In the genomic region with DNA sequence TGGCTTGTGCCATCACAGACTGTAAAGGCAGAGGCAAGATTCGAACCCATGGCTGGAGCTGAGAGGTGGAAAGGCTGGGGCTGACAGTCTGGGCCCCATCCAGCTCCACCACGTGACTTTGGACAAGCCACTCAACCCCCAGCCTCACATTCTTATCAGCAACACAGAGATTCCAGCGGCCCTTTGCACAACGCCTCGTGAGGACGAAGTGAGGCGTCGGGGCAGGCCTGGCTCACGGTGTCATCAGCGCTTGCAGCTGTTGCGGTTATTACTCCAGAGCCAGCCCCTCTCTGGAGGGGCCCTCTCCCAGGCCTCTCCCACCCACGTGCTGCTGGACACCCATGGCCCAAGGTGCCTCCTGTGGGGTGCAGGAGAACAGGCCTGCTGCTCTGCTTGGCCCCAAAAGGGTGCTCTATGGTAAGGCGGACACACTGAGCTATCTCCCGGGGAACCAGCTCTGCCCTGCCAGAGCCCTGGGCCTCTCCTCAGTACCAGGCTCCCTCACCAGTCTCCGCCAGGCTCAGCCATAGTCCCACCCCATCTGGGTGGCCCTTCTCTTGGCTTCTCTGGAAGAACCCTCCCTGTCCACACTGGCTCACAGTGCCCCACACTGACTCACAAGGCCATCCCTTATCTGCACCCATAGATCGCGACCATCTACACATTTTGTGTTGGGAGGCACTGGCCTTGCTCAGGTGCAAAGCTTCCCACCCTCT, we compare ENCODE assay signal across 30 cellular contexts. TPM values are rescaled to one million over a fixed set of nuclear protein-coding genes. Genes with fewer than 3 reads are reported as not detected.
"Had no signal": no experiment of that assay in that cellular context is flagged by ENCODE, and none has a peak within 500 bp of the region (broad histone marks: within the 10 kb centered on the region; RNA-seq: fewer than 3 reads in every experiment).

No MANE protein-coding gene starts in this region.

- H3K27ac ChIP-seq: adrenal gland, brain microvascular endothelial cell, foreskin keratinocyte, heart right ventricle, left lung, neural progenitor cell, spleen, thoracic aorta, uterus, VCaP had no signal

- H3K9me3 ChIP-seq: adrenal gland, heart right ventricle, left lung, spleen, thoracic aorta, uterus had no signal

- H3K27me3 Mint-ChIP-seq: activated CD4-positive, alpha-beta memory T cell treated with anti-CD3 and anti-CD28 coated beads, Interleukin-2, amount 10 ng/mL, durations not matched to agents 7 days and 5 days; activated CD4-positive, alpha-beta T cell treated with anti-CD3 and anti-CD28 coated beads, Interleukin-2, amount 10 ng/mL, durations not matched to agents 24 days and 14 days; activated naive CD8-positive, alpha-beta T cell treated with anti-CD3 and anti-CD28 coated beads for 36 hours; stimulated activated naive CD8-positive, alpha-beta T cell treated with anti-CD3 and anti-CD28 coated beads, Interleukin-15, Interleukin-2, amounts not matched to agents 100 ng/mL and 50 ng/mL, for 24 hours had no signal

- H3K4me1 Mint-ChIP-seq: activated CD4-positive, alpha-beta memory T cell treated with anti-CD3 and anti-CD28 coated beads, Interleukin-2, amount 10 ng/mL, durations not matched to agents 7 days and 5 days; activated CD4-positive, alpha-beta T cell treated with anti-CD3 and anti-CD28 coated beads, Interleukin-2, amount 10 ng/mL, durations not matched to agents 24 days and 14 days; activated naive CD8-positive, alpha-beta T cell treated with anti-CD3 and anti-CD28 coated beads for 36 hours; neural progenitor cell had no signal

- H3K4me2 ChIP-seq: neural progenitor cell had no signal

- H3K27me3 ChIP-seq: adrenal gland, brain microvascular endothelial cell, foreskin keratinocyte, heart right ventricle, left lung, neural progenitor cell, spleen, uterus had no signal

- H3K4me1 ChIP-seq: adrenal gland, foreskin keratinocyte, left lung, neural progenitor cell, spleen, uterus had no signal

- ATAC-seq: activated CD4-positive, CD25-positive, alpha-beta regulatory T cell treated with anti-CD3 and anti-CD28 coated beads, Interleukin-2, amount 50 U/mL, for 24 hours; esophagus mucosa; foreskin keratinocyte; left lung; natural killer cell; right cardiac atrium had no signal

- DNase-seq: activated CD4-positive, alpha-beta memory T cell treated with anti-CD3 and anti-CD28 coated beads, Interleukin-2, amount 10 ng/mL, durations not matched to agents 7 days and 5 days; activated CD4-positive, alpha-beta T cell treated with anti-CD3 and anti-CD28 coated beads, Interleukin-2, amount 10 ng/mL, durations not matched to agents 24 days and 14 days; activated naive CD4-positive, alpha-beta T cell; activated naive CD8-positive, alpha-beta T cell treated with anti-CD3 and anti-CD28 coated beads for 36 hours; activated T-cell treated with anti-CD3 and anti-CD28 coated beads, Interleukin-2, amount 50 U/mL, for 48 hours; brain microvascular endothelial cell; foreskin keratinocyte; mesendoderm; natural killer cell; occipital lobe; spleen; stimulated activated CD4-positive, alpha-beta T cell treated with anti-CD3 and anti-CD28 coated beads, Interleukin-2, amount 100 ng/mL, for 48 hours; T-helper 9 cell; trophoblast cell; uterus had no signal

- H3K4me3 Mint-ChIP-seq: activated CD4-positive, alpha-beta memory T cell treated with anti-CD3 and anti-CD28 coated beads, Interleukin-2, amount 10 ng/mL, durations not matched to agents 7 days and 5 days; activated CD4-positive, alpha-beta T cell treated with anti-CD3 and anti-CD28 coated beads, Interleukin-2, amount 10 ng/mL, durations not matched to agents 24 days and 14 days; activated naive CD8-positive, alpha-beta T cell treated with anti-CD3 and anti-CD28 coated beads for 36 hours; natural killer cell; stimulated activated naive CD8-positive, alpha-beta T cell treated with anti-CD3 and anti-CD28 coated beads, Interleukin-15, Interleukin-2, amounts not matched to agents 100 ng/mL and 50 ng/mL, for 24 hours; T-helper 1 cell treated with Interleukin-12 subunit alpha and Interleukin-12 subunit beta and Interleukin-4 antibody, amounts not matched to agents 30 μg/mL and 1 μg/mL, for 36 hours had no signal

- H3K36me3 Mint-ChIP-seq: activated naive CD8-positive, alpha-beta T cell treated with anti-CD3 and anti-CD28 coated beads for 36 hours; natural killer cell had no signal

- H3K9me3 Mint-ChIP-seq: activated CD4-positive, alpha-beta memory T cell treated with anti-CD3 and anti-CD28 coated beads, Interleukin-2, amount 10 ng/mL, durations not matched to agents 7 days and 5 days; activated CD4-positive, alpha-beta T cell treated with anti-CD3 and anti-CD28 coated beads, Interleukin-2, amount 10 ng/mL, durations not matched to agents 24 days and 14 days; activated naive CD8-positive, alpha-beta T cell treated with anti-CD3 and anti-CD28 coated beads for 36 hours; natural killer cell; neural progenitor cell; stimulated activated naive CD8-positive, alpha-beta T cell treated with anti-CD3 and anti-CD28 coated beads, Interleukin-15, Interleukin-2, amounts not matched to agents 100 ng/mL and 50 ng/mL, for 24 hours; T-helper 1 cell treated with Interleukin-12 subunit alpha and Interleukin-12 subunit beta and Interleukin-4 antibody, amounts not matched to agents 30 μg/mL and 1 μg/mL, for 36 hours had no signal

- H3K9ac ChIP-seq: neural progenitor cell had no signal

- H3K27ac Mint-ChIP-seq: activated CD4-positive, alpha-beta memory T cell treated with anti-CD3 and anti-CD28 coated beads, Interleukin-2, amount 10 ng/mL, durations not matched to agents 7 days and 5 days; activated CD4-positive, alpha-beta T cell treated with anti-CD3 and anti-CD28 coated beads, Interleukin-2, amount 10 ng/mL, durations not matched to agents 24 days and 14 days; activated naive CD8-positive, alpha-beta T cell treated with anti-CD3 and anti-CD28 coated beads for 36 hours; stimulated activated naive CD8-positive, alpha-beta T cell treated with anti-CD3 and anti-CD28 coated beads, Interleukin-15, Interleukin-2, amounts not matched to agents 100 ng/mL and 50 ng/mL, for 24 hours; T-helper 1 cell treated with Interleukin-12 subunit alpha and Interleukin-12 subunit beta and Interleukin-4 antibody, amounts not matched to agents 30 μg/mL and 1 μg/mL, for 36 hours had no signal

- H3K4me3 ChIP-seq: adrenal gland, heart right ventricle, left lung, lung, neural progenitor cell, spleen, thoracic aorta, uterus had no signal

- H3K36me3 ChIP-seq: brain microvascular endothelial cell, neural progenitor cell, uterus had no signal

- H2AFZ ChIP-seq: neural progenitor cell had no signal

RNA-seq across cellular contexts. Expression of a gene that starts 21.1 kb away (rescaled TPM):
- total RNA-seq: activated CD4-positive, alpha-beta memory T cell treated with anti-CD3 and anti-CD28 coated beads, Interleukin-2, amount 10 ng/mL, durations not matched to agents 7 days and 5 days; activated CD4-positive, alpha-beta T cell treated with anti-CD3 and anti-CD28 coated beads, Interleukin-2, amount 10 ng/mL, durations not matched to agents 24 days and 14 days; activated naive CD8-positive, alpha-beta T cell treated with anti-CD3 and anti-CD28 coated beads for 36 hours; astrocyte; cardiac septum; foreskin keratinocyte; heart right ventricle; mononuclear cell; natural killer cell; right cardiac atrium; spleen; thoracic aorta had no signal
- polyA plus RNA-seq: foreskin keratinocyte had no signal
